Comparison of ENCODE assay signal across 8 cellular contexts in genomic region chr6:90098637-90099036, GRCh38.
DNase-seq lines count a peak whose midpoint lies in the region; ATAC-seq and TF ChIP-seq lines count a peak whose summit lies in the region.

No MANE protein-coding gene starts in this region.

- H3K4me3 Mint-ChIP-seq in activated naive CD8-positive, alpha-beta T cell treated with anti-CD3 and anti-CD28 coated beads, Interleukin-2, amount 50 U/mL, for 24 hours: peak overlapping the region; percentile 0
- H3K4me3 Mint-ChIP-seq in stimulated activated memory B cell treated with anti-CD40 and anti-IgM and Interleukin-4, amounts not matched to agents 10 μg/mL and 1 μg/mL and 100 μg/mL, for 72 hours: no peak overlapping the region
- no peak overlapping the region for H3K4me3 Mint-ChIP-seq in activated T-helper 2 cell treated with anti-CD3 and anti-CD28 coated beads, Interferon-gamma antibody, Interleukin-2, Interleukin-4, amounts not matched to agents 10 μg/mL and 5 μg/mL and 100 μg/mL, durations not matched to agents 14 hours and 24 hours and 36 hours (ENCODE audit: low read depth)

- peak overlapping the region; percentile 85 for H4K91ac ChIP-seq in IMR-90 (ENCODE audit: insufficient read depth, low read depth, low read length)

- peak overlapping the region; percentile 97; the same call in 2 of the 3 replicates for H2BK15ac ChIP-seq in IMR-90 (ENCODE audit: low read depth, low read length)

- no peak for TF ChIP-seq CTCF in IMR-90 (conservative IDR thresholded peaks at IDR 0.05; ENCODE audit: low read depth, low read length)

- H3K27me3 Mint-ChIP-seq in activated naive CD8-positive, alpha-beta T cell treated with anti-CD3 and anti-CD28 coated beads, Interleukin-2, amount 50 U/mL, for 24 hours: no peaks in the 10 kb centered on the region
- no peaks in the 10 kb centered on the region for H3K27me3 Mint-ChIP-seq in stimulated activated memory B cell treated with anti-CD40 and anti-IgM and Interleukin-4, amounts not matched to agents 10 μg/mL and 1 μg/mL and 100 μg/mL, for 72 hours
- H3K27me3 Mint-ChIP-seq in activated T-helper 2 cell treated with anti-CD3 and anti-CD28 coated beads, Interferon-gamma antibody, Interleukin-2, Interleukin-4, amounts not matched to agents 10 μg/mL and 5 μg/mL and 100 μg/mL, durations not matched to agents 14 hours and 24 hours and 36 hours (ENCODE audit: low read depth): peaks cover 2% of the 10 kb centered on the region

- no TSS peak for BruUV-seq in IMR-90 (replicated peaks; lab: Mats Ljungman, UMichigan)

- dilution Hi-C loops in IMR-90 (cut with HindIII; ENCODE audit: low sequenced_read_pairs, unreplicated experiment): no loop called here

- CTCF ChIA-PET in IMR-90 (lab: Yijun Ruan, JAX): interaction anchor here (0.6 to 1.3 kb wide), 7 partner anchors 7 to 316 kb away, joined by 3 to 8 read pairs (median 3); no protein-coding TSS in a partner anchor

- no peaks in the 10 kb centered on the region for H4K20me1 ChIP-seq in IMR-90 (ENCODE audit: insufficient read depth, low read length)

- H4K5ac ChIP-seq in IMR-90 (ENCODE audit: low read depth, low read length): peak overlapping the region; percentile 89

- peaks cover 50% of the 10 kb centered on the region for H3K36me3 Mint-ChIP-seq in activated naive CD8-positive, alpha-beta T cell treated with anti-CD3 and anti-CD28 coated beads, Interleukin-2, amount 50 U/mL, for 24 hours (ENCODE audit: low read depth)
- H3K36me3 Mint-ChIP-seq in stimulated activated memory B cell treated with anti-CD40 and anti-IgM and Interleukin-4, amounts not matched to agents 10 μg/mL and 1 μg/mL and 100 μg/mL, for 72 hours: no peaks in the 10 kb centered on the region
- peaks cover 56% of the 10 kb centered on the region for H3K36me3 Mint-ChIP-seq in activated T-helper 2 cell treated with anti-CD3 and anti-CD28 coated beads, Interferon-gamma antibody, Interleukin-2, Interleukin-4, amounts not matched to agents 10 μg/mL and 5 μg/mL and 100 μg/mL, durations not matched to agents 14 hours and 24 hours and 36 hours (ENCODE audit: low read depth)

- intact Hi-C loops in IMR-90 (cut with micrococcal nuclease) (loop anchor here (1.0 to 5.0 kb wide), 7 partner anchors 79 to 379 kb away; partner anchors contain the start of gene BACH2), right cardiac atrium (cut with DNase I) (loop anchor here in 1 of 4 donors (10.0 kb wide), 2 partner anchors 196 to 296 kb away; partner anchors contain the start of gene BACH2)
- intact Hi-C loops in activated T-helper 2 cell treated with anti-CD3 and anti-CD28 coated beads, Interferon-gamma antibody, Interleukin-2, Interleukin-4, amounts not matched to agents 10 μg/mL and 5 μg/mL and 100 μg/mL, durations not matched to agents 14 hours and 24 hours and 36 hours (cut with micrococcal nuclease): no loop called here

- DNase-seq in IMR-90 (no peak), right cardiac atrium (peak; percentile 45 to 65 (median 61)), 8988T (no peak), SIG-M5 (lab: John Stamatoyannopoulos, UW) (no peak)
- no peak for DNase-seq in activated naive CD8-positive, alpha-beta T cell treated with anti-CD3 and anti-CD28 coated beads, Interleukin-2, amount 50 U/mL, for 24 hours
- DNase-seq in activated T-helper 2 cell treated with anti-CD3 and anti-CD28 coated beads, Interferon-gamma antibody, Interleukin-2, Interleukin-4, amounts not matched to agents 10 μg/mL and 5 μg/mL and 100 μg/mL, durations not matched to agents 14 hours and 24 hours and 36 hours (ENCODE audit: low spot score): no peak

- no peaks in the 10 kb centered on the region for H3K79me1 ChIP-seq in IMR-90 (ENCODE audit: low read depth in 1 of 2, low read length in 2 of 2)

- ATAC-seq in IMR-90 (ENCODE audit: low read depth): peak; percentile 7
- ATAC-seq in activated naive CD8-positive, alpha-beta T cell treated with anti-CD3 and anti-CD28 coated beads, Interleukin-2, amount 50 U/mL, for 24 hours: no peak
- ATAC-seq in right cardiac atrium: peak; percentile 83
- ATAC-seq in stimulated activated memory B cell treated with anti-CD40 and anti-IgM and Interleukin-4, amounts not matched to agents 10 μg/mL and 1 μg/mL and 100 μg/mL, for 72 hours: no peak
- no peak for ATAC-seq in HG03342 (IDR thresholded peaks at IDR 0.05; ENCODE audit: unreplicated experiment)

- no peak for TF ChIP-seq RAD21 in IMR-90 (IDR thresholded peaks at IDR 0.05; ENCODE audit: low read length)

- 0 out of 2 replicates have a peak overlapping the region, but pooled peaks have one; percentile 14 for H3K56ac ChIP-seq in IMR-90 (ENCODE audit: extremely low read depth, insufficient read depth, low read length)

- H3K4me1 Mint-ChIP-seq in activated naive CD8-positive, alpha-beta T cell treated with anti-CD3 and anti-CD28 coated beads, Interleukin-2, amount 50 U/mL, for 24 hours: peaks cover 99% of the 10 kb centered on the region
- H3K4me1 Mint-ChIP-seq in stimulated activated memory B cell treated with anti-CD40 and anti-IgM and Interleukin-4, amounts not matched to agents 10 μg/mL and 1 μg/mL and 100 μg/mL, for 72 hours: peaks cover 88% of the 10 kb centered on the region
- H3K4me1 Mint-ChIP-seq in activated T-helper 2 cell treated with anti-CD3 and anti-CD28 coated beads, Interferon-gamma antibody, Interleukin-2, Interleukin-4, amounts not matched to agents 10 μg/mL and 5 μg/mL and 100 μg/mL, durations not matched to agents 14 hours and 24 hours and 36 hours (ENCODE audit: low read depth): peaks cover 69% of the 10 kb centered on the region

- H3K27me3 ChIP-seq in IMR-90 (ENCODE audit: control insufficient read depth, insufficient read depth, low read length): no peaks in the 10 kb centered on the region
- H3K27me3 ChIP-seq in right cardiac atrium (ENCODE audit: control insufficient read depth, insufficient read depth): no peaks in the 10 kb centered on the region

- H3K9me3 ChIP-seq in IMR-90 (ENCODE audit: control insufficient read depth, insufficient read depth, low read length): no peaks in the 10 kb centered on the region
- H3K9me3 ChIP-seq in right cardiac atrium (ENCODE audit: control insufficient read depth, low read length): no peaks in the 10 kb centered on the region

- H3K9me3 Mint-ChIP-seq in activated naive CD8-positive, alpha-beta T cell treated with anti-CD3 and anti-CD28 coated beads, Interleukin-2, amount 50 U/mL, for 24 hours: peaks cover 9% of the 10 kb centered on the region
- no peaks in the 10 kb centered on the region for H3K9me3 Mint-ChIP-seq in stimulated activated memory B cell treated with anti-CD40 and anti-IgM and Interleukin-4, amounts not matched to agents 10 μg/mL and 1 μg/mL and 100 μg/mL, for 72 hours
- peaks cover 14% of the 10 kb centered on the region for H3K9me3 Mint-ChIP-seq in activated T-helper 2 cell treated with anti-CD3 and anti-CD28 coated beads, Interferon-gamma antibody, Interleukin-2, Interleukin-4, amounts not matched to agents 10 μg/mL and 5 μg/mL and 100 μg/mL, durations not matched to agents 14 hours and 24 hours and 36 hours

- H2BK5ac ChIP-seq in IMR-90 (ENCODE audit: low read depth, low read length, poor library complexity, severe bottlenecking): peak overlapping the region; percentile 51

- H3K14ac ChIP-seq in IMR-90 (replicated peaks; ENCODE audit: low read depth, low read length): peak overlapping the region; percentile 62; the same call in 1 of the 2 replicates

- H3K4ac ChIP-seq in IMR-90 (ENCODE audit: low read depth, low read length): peak overlapping the region; percentile 86

- TF ChIP-seq POLR2A in IMR-90 (IDR thresholded peaks at IDR 0.05; ENCODE audit: low read depth, low read length): no peak

- H3K23ac ChIP-seq in IMR-90 (ENCODE audit: low read depth, low read length): peak overlapping the region; percentile 16; the same call in 1 of the 2 replicates

- H3K9me1 ChIP-seq in IMR-90 (ENCODE audit: insufficient read depth, low read length): peaks cover 18% of the 10 kb centered on the region

- peak overlapping the region; percentile 70; the same call in 1 of the 2 replicates for H3K27ac ChIP-seq in IMR-90 (ENCODE audit: insufficient read depth, low read length)
- H3K27ac ChIP-seq in right cardiac atrium (ENCODE audit: low read length): peak overlapping the region; percentile 8

- POLR2A ChIA-PET in IMR-90 (lab: Charles Lee; ENCODE audit: unreplicated experiment): interaction anchor here (0.5 to 0.6 kb wide), 2 partner anchors 105 to 316 kb away, joined by 5 to 6 read pairs; no protein-coding TSS in a partner anchor

- H2BK120ac ChIP-seq in IMR-90 (ENCODE audit: low read depth, low read length): peak overlapping the region; percentile 79

- no peaks in the 10 kb centered on the region for H3K36me3 ChIP-seq in IMR-90 (ENCODE audit: control insufficient read depth, insufficient read depth, low read length)

- peak overlapping the region; percentile 81 for H3K18ac ChIP-seq in IMR-90 (ENCODE audit: low read depth, low read length)

- WGBS in IMR-90 (ENCODE audit: extremely low coverage in 2 of 2, insufficient read length in 1 of 2), 2 experiments: 20% methylated on average over 2 of the region's 6 CpGs; no CpG with 5 or more reads in 1 of the 2 experiments
- WGBS in right cardiac atrium: 39% methylated on average over 6 of the region's 6 CpGs

- in situ Hi-C loops in IMR-90 (cut with MboI; ENCODE audit: low sequenced_read_pairs): loop anchor here (10.0 kb wide), 2 partner anchors 124 to 196 kb away; partner anchors contain the start of gene BACH2

- peak overlapping the region; percentile 79 to 89 for H4K8ac ChIP-seq in IMR-90 (ENCODE audit: low read depth in 2 of 2, low read length in 2 of 2)

- H2BK20ac ChIP-seq in IMR-90 (ENCODE audit: low read depth, low read length): peak overlapping the region; percentile 89

- H3K4me3 ChIP-seq in IMR-90 (ENCODE audit: insufficient read depth, low read depth, low read length) (no peak overlapping the region), right cardiac atrium (ENCODE audit: low read length) (no peak overlapping the region)

- H3K27ac Mint-ChIP-seq in activated naive CD8-positive, alpha-beta T cell treated with anti-CD3 and anti-CD28 coated beads, Interleukin-2, amount 50 U/mL, for 24 hours: peak overlapping the region; percentile 47
- peak overlapping the region; percentile 66 for H3K27ac Mint-ChIP-seq in stimulated activated memory B cell treated with anti-CD40 and anti-IgM and Interleukin-4, amounts not matched to agents 10 μg/mL and 1 μg/mL and 100 μg/mL, for 72 hours
- H3K27ac Mint-ChIP-seq in activated T-helper 2 cell treated with anti-CD3 and anti-CD28 coated beads, Interferon-gamma antibody, Interleukin-2, Interleukin-4, amounts not matched to agents 10 μg/mL and 5 μg/mL and 100 μg/mL, durations not matched to agents 14 hours and 24 hours and 36 hours: no peak overlapping the region

- no peak overlapping the region for H3K9ac ChIP-seq in IMR-90 (ENCODE audit: low read depth, low read length)

- H2AK5ac ChIP-seq in IMR-90 (ENCODE audit: low read depth, low read length): peak overlapping the region; percentile 84

- H3K4me2 ChIP-seq in IMR-90 (ENCODE audit: low read depth, low read length): no peak overlapping the region

- no peak overlapping the region for H2AK9ac ChIP-seq in IMR-90 (replicated peaks; ENCODE audit: low read depth, low read length, poor library complexity)

- peak overlapping the region; percentile 54 for H2AFZ ChIP-seq in IMR-90 (replicated peaks; ENCODE audit: low read length, poor library complexity)

- H3K4me1 ChIP-seq in IMR-90 (ENCODE audit: control insufficient read depth, insufficient read depth, low read length): peaks cover 14% of the 10 kb centered on the region
- no peaks in the 10 kb centered on the region for H3K4me1 ChIP-seq in right cardiac atrium (ENCODE audit: control insufficient read depth, insufficient read depth, low read length)

Comparison
In these comparisons a context has a peak if more than half of its experiments do, and no peak if none do; other contexts are left out.
1. ATAC-seq: peak in IMR-90 (single experiment) and right cardiac atrium (2 of 2); none in activated naive CD8-positive, alpha-beta T cell treated with anti-CD3 and anti-CD28 coated beads, Interleukin-2, amount 50 U/mL, for 24 hours (single experiment), stimulated activated memory B cell treated with anti-CD40 and anti-IgM and Interleukin-4, amounts not matched to agents 10 μg/mL and 1 μg/mL and 100 μg/mL, for 72 hours (single experiment) and HG03342 (single experiment).
2. DNase-seq: peak in right cardiac atrium (3 of 3); none in IMR-90 (single experiment), activated naive CD8-positive, alpha-beta T cell treated with anti-CD3 and anti-CD28 coated beads, Interleukin-2, amount 50 U/mL, for 24 hours (single experiment), 8988T (single experiment), activated T-helper 2 cell treated with anti-CD3 and anti-CD28 coated beads, Interferon-gamma antibody, Interleukin-2, Interleukin-4, amounts not matched to agents 10 μg/mL and 5 μg/mL and 100 μg/mL, durations not matched to agents 14 hours and 24 hours and 36 hours (single experiment) and SIG-M5 (single experiment).